2 cellular contexts compared by ENCODE assay signal in genomic region chrY:20552764-20553323, GRCh38. TPM values are rescaled to one million over a fixed set of nuclear protein-coding genes. Genes with fewer than 3 reads are reported as not detected.
"Had no signal": no experiment of that assay in that cellular context is flagged by ENCODE, and none has a peak within 500 bp of the region (broad histone marks: within the 10 kb centered on the region; RNA-seq: fewer than 3 reads in every experiment).

No MANE protein-coding gene starts in this region.

RNA-seq across cellular contexts. Expression of gene EIF1AY, which starts 22.7 kb away (rescaled TPM):
- total RNA-seq: H7, H9 had no signal
